8 cellular contexts compared by ENCODE assay signal in genomic region chr11:8168485-8169257, GRCh38.
DNase-seq lines count a peak whose midpoint lies in the region; ATAC-seq and FAIRE-seq lines count a peak whose summit lies in the region.

TSS of gene RIC3 (minus strand) at chr11:8169025. CDS start at chr11:8168989, 36 bp downstream.

- H3K27me3 ChIP-seq in NT2/D1 (ENCODE audit: insufficient read depth, insufficient read length), result peaks cover 38% of the 10 kb centered on the region

- no peaks in the 10 kb centered on the region for H3K9me3 ChIP-seq in ES-I3 (ENCODE audit: control insufficient read depth, insufficient read depth, low read length)
- H3K9me3 ChIP-seq in NT2/D1 (ENCODE audit: insufficient read depth, low read length), result no peaks in the 10 kb centered on the region

- peak within 1 kb of the TSS; percentile 90 for H3K9ac ChIP-seq in ES-I3 (ENCODE audit: low read depth, low read length)
- H3K9ac ChIP-seq in NT2/D1 (ENCODE audit: insufficient read length, low read depth), result peak within 1 kb of the TSS; percentile 88

- no peaks in the 10 kb centered on the region for H3K4me1 ChIP-seq in ES-I3 (ENCODE audit: insufficient read depth, low read length)
- no peaks in the 10 kb centered on the region for H3K4me1 ChIP-seq in NT2/D1 (ENCODE audit: insufficient read depth, insufficient read length)

- DNase-seq in NT2/D1 (ENCODE audit: low read depth, low spot score) (peak; percentile 43), iPS-NIHi11 (ENCODE audit: low spot score) (peak; percentile 59), AML-193 (lab: John Stamatoyannopoulos, UW) (no peak), HTR-8/SVneo (ENCODE audit: insufficient read length, low spot score) (no peak)
- peak; percentile 8 for DNase-seq in activated naive CD8-positive, alpha-beta T cell treated with anti-CD3 and anti-CD28 coated beads, Interleukin-2, amount 50 U/mL, for 16 hours (ENCODE audit: low read depth, low spot score)
- peak; percentile 15 to 35 (median 24) for DNase-seq in stimulated activated CD4-positive, alpha-beta T cell treated with anti-CD3 and anti-CD28 coated beads, Interleukin-12 subunit alpha, Interleukin-12 subunit beta, amount 100 ng/mL, for 48 hours (ENCODE audit: low read depth in 2 of 3, low spot score in 1 of 3)

- peak; percentile 71 for ATAC-seq in HG02840 (IDR thresholded peaks at IDR 0.05; ENCODE audit: low FRiP score, unreplicated experiment)

- H3K4me3 ChIP-seq in NT2/D1 (ENCODE audit: insufficient read length, low read depth), result peak within 1 kb of the TSS; percentile 97

- H3K36me3 ChIP-seq in ES-I3 (ENCODE audit: insufficient read depth, low read length) (no peaks in the 10 kb centered on the region), NT2/D1 (ENCODE audit: insufficient read depth, insufficient read length, low read length) (no peaks in the 10 kb centered on the region)

- FAIRE-seq in HTR-8/SVneo (lab: Jason Lieb, UNC), result no peak

Comparison
In these comparisons a context has a peak if more than half of its experiments do, and no peak if none do; other contexts are left out.
1. DNase-seq: peak in NT2/D1 (single experiment), activated naive CD8-positive, alpha-beta T cell treated with anti-CD3 and anti-CD28 coated beads, Interleukin-2, amount 50 U/mL, for 16 hours (single experiment), iPS-NIHi11 (single experiment) and stimulated activated CD4-positive, alpha-beta T cell treated with anti-CD3 and anti-CD28 coated beads, Interleukin-12 subunit alpha, Interleukin-12 subunit beta, amount 100 ng/mL, for 48 hours (3 of 3); none in AML-193 (0 of 2) and HTR-8/SVneo (single experiment).